ENCODE assay signal across 8 cellular contexts in the genomic region with DNA sequence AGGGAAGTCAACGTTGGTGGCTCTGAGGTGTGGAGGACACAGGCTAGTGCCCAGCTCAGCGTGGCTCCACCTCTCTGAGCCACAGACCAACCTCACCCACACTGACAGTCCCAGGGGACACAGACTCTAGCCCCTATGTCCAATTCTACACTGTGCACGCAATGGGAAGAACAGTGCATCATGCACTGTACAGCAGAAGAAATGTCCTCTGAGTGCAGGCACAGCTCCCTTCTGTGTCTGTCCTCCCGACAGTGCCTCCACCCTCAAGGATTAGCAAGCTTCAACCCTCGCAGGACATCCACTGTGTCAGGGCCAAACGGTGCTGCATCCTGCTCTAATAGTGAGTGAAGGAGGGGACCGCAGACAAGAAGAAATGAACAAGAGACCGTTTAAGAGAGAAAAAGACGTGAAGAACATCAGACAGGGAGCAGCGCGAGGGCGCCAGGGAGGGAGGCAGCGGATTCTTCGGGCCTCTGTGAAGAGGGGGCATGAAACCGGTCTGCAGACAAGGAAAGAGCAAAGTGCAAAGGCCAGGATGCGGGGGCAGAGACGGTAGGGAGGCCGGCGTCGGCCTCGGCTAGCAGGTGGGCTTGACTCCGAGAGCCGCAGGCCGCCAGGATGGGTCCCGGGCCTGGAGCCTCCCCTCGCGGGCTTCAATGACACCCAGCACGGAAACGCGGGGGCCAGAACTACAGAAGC. TPM values are rescaled to one million over a fixed set of nuclear protein-coding genes. Genes with fewer than 3 reads are reported as not detected.
DNase-seq lines count a peak whose midpoint lies in the region; ATAC-seq and TF ChIP-seq lines count a peak whose summit lies in the region.

No MANE protein-coding gene starts in this region.

- peaks cover 17% of the 10 kb centered on the region for H3K4me1 ChIP-seq in mucosa of stomach (ENCODE audit: control insufficient read depth, insufficient read depth, low read length)

- no peak for DNase-seq in CD4-positive, alpha-beta T cell
- no peak for DNase-seq in central memory CD8-positive, alpha-beta T cell (ENCODE audit: low spot score in 2 of 2)
- DNase-seq in epidermal melanocyte (ENCODE audit: insufficient read length, low spot score) (no peak), RKO (ENCODE audit: low spot score) (no peak)
- DNase-seq in central memory CD4-positive, alpha-beta T cell: no peak

- H3K9me3 ChIP-seq in CD4-positive, alpha-beta T cell (ENCODE audit: control insufficient read depth, low read length): no peaks in the 10 kb centered on the region
- H3K9me3 ChIP-seq in mucosa of stomach (ENCODE audit: control insufficient read depth, low read length): no peaks in the 10 kb centered on the region

- POLR2A ChIA-PET in CD4-positive, alpha-beta T cell (lab: Charles Lee): interaction anchor here (0.9 to 2.7 kb wide), 3 partner anchors 17 to 32 kb away, joined by 3 to 21 read pairs (median 4); partner anchors contain the start of gene ZNF497

- ATAC-seq in CD4-positive, alpha-beta T cell (ENCODE audit: poor library complexity): no peak
- no peak for ATAC-seq in central memory CD8-positive, alpha-beta T cell (replicated peaks; ENCODE audit: extremely low read depth, poor library complexity, severe bottlenecking)
- no peak for ATAC-seq in HG02759 (IDR thresholded peaks at IDR 0.05; ENCODE audit: unreplicated experiment)

- H3K36me3 ChIP-seq in mucosa of stomach (ENCODE audit: control insufficient read depth, insufficient read depth, low read length): no peaks in the 10 kb centered on the region

- intact Hi-C loops in CD4-positive, alpha-beta T cell (cut with DNase I, micrococcal nuclease): loop anchor here (1.0 to 2.0 kb wide), 4 partner anchors 17 to 97 kb away; partner anchors contain the start of genes ERVK3-1 (in 1 of the 2) and ZNF446 (in 1 of the 2)

- H3K27me3 ChIP-seq in CD4-positive, alpha-beta T cell (ENCODE audit: control insufficient read depth, insufficient read depth, low read length): no peaks in the 10 kb centered on the region
- no peaks in the 10 kb centered on the region for H3K27me3 ChIP-seq in mucosa of stomach (ENCODE audit: control insufficient read depth, insufficient read depth, low read length)

- no peak for TF ChIP-seq CTCF in CD4-positive, alpha-beta T cell (IDR thresholded peaks at IDR 0.05)

- H3K4me3 Mint-ChIP-seq in CD4-positive, alpha-beta T cell: peak overlapping the region; percentile 92
- H3K4me3 Mint-ChIP-seq in IgD-negative memory B cell: peak overlapping the region; percentile 92 to 98 (median 96)
- peak overlapping the region; percentile 88 for H3K4me3 Mint-ChIP-seq in central memory CD8-positive, alpha-beta T cell

- no peaks in the 10 kb centered on the region for H3K9me3 Mint-ChIP-seq in CD4-positive, alpha-beta T cell
- H3K9me3 Mint-ChIP-seq in IgD-negative memory B cell: no peaks in the 10 kb centered on the region
- no peaks in the 10 kb centered on the region for H3K9me3 Mint-ChIP-seq in central memory CD8-positive, alpha-beta T cell

- peaks cover 27% of the 10 kb centered on the region for H3K4me1 Mint-ChIP-seq in CD4-positive, alpha-beta T cell (ENCODE audit: low read depth)
- H3K4me1 Mint-ChIP-seq in IgD-negative memory B cell: peaks cover 6 to 19% (median 15%) of the 10 kb centered on the region in 3 donors
- peaks cover 28% of the 10 kb centered on the region for H3K4me1 Mint-ChIP-seq in central memory CD8-positive, alpha-beta T cell

- peak overlapping the region; percentile 34 for H3K4me3 ChIP-seq in mucosa of stomach (ENCODE audit: low read length)

- CTCF ChIA-PET in CD4-positive, alpha-beta T cell (lab: Charles Lee): no interaction called here

- peak overlapping the region; percentile 86 for H3K27ac Mint-ChIP-seq in CD4-positive, alpha-beta T cell
- H3K27ac Mint-ChIP-seq in IgD-negative memory B cell: peak overlapping the region; percentile 98 to 100 (median 99)
- H3K27ac Mint-ChIP-seq in central memory CD8-positive, alpha-beta T cell (ENCODE audit: low read depth): peak overlapping the region; percentile 94

- H3K27ac ChIP-seq in CD4-positive, alpha-beta T cell (ENCODE audit: low read depth, low read length): peak overlapping the region; percentile 81

- no peaks in the 10 kb centered on the region for H3K27me3 Mint-ChIP-seq in CD4-positive, alpha-beta T cell
- no peaks in the 10 kb centered on the region for H3K27me3 Mint-ChIP-seq in IgD-negative memory B cell
- H3K27me3 Mint-ChIP-seq in central memory CD8-positive, alpha-beta T cell: no peaks in the 10 kb centered on the region

- H3K36me3 Mint-ChIP-seq in CD4-positive, alpha-beta T cell (ENCODE audit: low read depth): peaks cover 10% of the 10 kb centered on the region
- H3K36me3 Mint-ChIP-seq in IgD-negative memory B cell: no peaks in the 10 kb centered on the region
- H3K36me3 Mint-ChIP-seq in central memory CD8-positive, alpha-beta T cell (ENCODE audit: insufficient read depth): peaks cover 17% of the 10 kb centered on the region

- peak overlapping the region; percentile 45 for H3K9ac ChIP-seq in mucosa of stomach (ENCODE audit: low read length)

RNA-seq across cellular contexts. Expression of gene ZNF837, which starts 0.6 kb away (rescaled TPM):
- 1 to 10 TPM in 1 of 2 experiments, under 1 TPM in 1; 0.71 to 1.0 TPM for total RNA-seq in CD4-positive, alpha-beta T cell
- 8.0 TPM for polyA plus RNA-seq in IgD-negative memory B cell

RNA-seq across cellular contexts. Expression of gene RPS5, which starts 6.9 kb away (rescaled TPM):
- 1,000 to 10,000 TPM; 1,619 to 1,646 TPM for total RNA-seq in CD4-positive, alpha-beta T cell
- 1,545 TPM for polyA plus RNA-seq in IgD-negative memory B cell

RNA-seq across cellular contexts. Expression of gene RNF225, which starts 15.3 kb away (rescaled TPM):
- total RNA-seq in CD4-positive, alpha-beta T cell: under 1 TPM in 1 of 2 experiments, not detected in 1; 0.55 TPM
- not detected for polyA plus RNA-seq in IgD-negative memory B cell

RNA-seq across cellular contexts. Expression of gene ZNF497, which starts 17.6 kb away (rescaled TPM):
- under 1 TPM; 0.28 to 0.55 TPM for total RNA-seq in CD4-positive, alpha-beta T cell
- 2.1 TPM for polyA plus RNA-seq in IgD-negative memory B cell

RNA-seq across cellular contexts. Expression of gene A1BG, which starts 26.9 kb away (rescaled TPM):
- 1 to 10 TPM; 7.6 to 8.4 TPM for total RNA-seq in CD4-positive, alpha-beta T cell
- 70.2 TPM for polyA plus RNA-seq in IgD-negative memory B cell
